ENCODE assay signal across 10 cellular contexts in the genomic region with DNA sequence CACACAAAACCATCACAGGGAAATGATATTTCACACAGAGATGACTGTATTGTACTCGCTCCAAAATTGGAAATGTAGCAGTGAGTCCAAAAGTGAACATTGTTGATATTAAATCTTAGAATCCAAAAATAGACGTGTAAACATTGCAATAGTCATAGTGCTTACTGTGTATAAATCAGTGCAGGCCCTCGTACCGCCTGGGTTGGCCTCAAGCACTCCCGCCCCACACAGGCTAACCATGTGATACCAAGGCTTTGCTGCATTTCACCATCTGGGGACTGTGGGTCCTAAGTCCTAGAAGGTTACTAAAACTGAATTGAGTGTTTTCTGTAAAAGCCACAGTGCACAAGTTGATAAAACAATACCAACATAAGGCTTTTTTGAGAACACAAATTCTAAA.
A peak's percentile ranks its signal among the peaks of the same experiment; 100 is the strongest.
DNase-seq lines count a peak whose midpoint lies in the region; ATAC-seq and TF ChIP-seq lines count a peak whose summit lies in the region.
"Had no signal": no experiment of that assay in that cellular context is flagged by ENCODE, and none has a peak within 500 bp of the region (broad histone marks: within the 10 kb centered on the region; RNA-seq: fewer than 3 reads in every experiment).

No MANE protein-coding gene starts in this region.

- WGBS in mammary epithelial cell (ENCODE audit: low coverage, missing lambda C conversion rate), result 95% methylated on average over 5 of the region's 5 CpGs

- H3K4me3 Mint-ChIP-seq in MCF 10A (ENCODE audit: unreplicated experiment) (peak overlapping the region; percentile 0), natural killer cell (peak overlapping the region; percentile 61)
- H3K4me3 Mint-ChIP-seq in activated naive CD4-positive, alpha-beta T cell treated with anti-CD3 and anti-CD28 coated beads for 36 hours, result no peak overlapping the region

- no peak overlapping the region for H3K27ac ChIP-seq in mammary epithelial cell (ENCODE audit: insufficient read depth, low read depth, low read length)

- H3K4me1 ChIP-seq in mammary epithelial cell (ENCODE audit: insufficient read depth, low read length), result peaks cover 13% of the 10 kb centered on the region

- H2AFZ ChIP-seq in mammary epithelial cell (ENCODE audit: low read depth, low read length), result no peak overlapping the region

- H3K79me2 ChIP-seq in mammary epithelial cell (ENCODE audit: insufficient read depth, low read length), result peaks cover 75% of the 10 kb centered on the region

- H3K4me2 ChIP-seq in mammary epithelial cell (ENCODE audit: insufficient read depth, low read depth, low read length), result no peak overlapping the region

- intact Hi-C loops in MCF 10A (cut with micrococcal nuclease), result no loop called here
- intact Hi-C loops in mammary epithelial cell (cut with micrococcal nuclease), result loop anchor here (5.0 kb wide), 1 partner anchor 106 kb away; the partner anchor contains the start of gene PPP2R5E
- intact Hi-C loops in natural killer cell (cut with micrococcal nuclease), result loop anchor here (5.0 kb wide), 1 partner anchor 41 kb away; no protein-coding TSS in a partner anchor
- intact Hi-C loops in activated naive CD4-positive, alpha-beta T cell treated with anti-CD3 and anti-CD28 coated beads for 36 hours (cut with micrococcal nuclease), result no loop called here

- dilution Hi-C loops in mammary epithelial cell (cut with HindIII; ENCODE audit: low sequenced_read_pairs), result loop anchor here (5.0 kb wide), 1 partner anchor 66 kb away; no protein-coding TSS in a partner anchor

- H3K9me3 Mint-ChIP-seq in MCF 10A (ENCODE audit: unreplicated experiment), result no peaks in the 10 kb centered on the region
- H3K9me3 Mint-ChIP-seq in natural killer cell, result no peaks in the 10 kb centered on the region
- no peaks in the 10 kb centered on the region for H3K9me3 Mint-ChIP-seq in activated naive CD4-positive, alpha-beta T cell treated with anti-CD3 and anti-CD28 coated beads for 36 hours

- in situ Hi-C loops in mammary epithelial cell (cut with MboI; ENCODE audit: low sequenced_read_pairs in 2 of 2), result no loop called here

- TF ChIP-seq CTCF in MCF 10A (IDR thresholded peaks at IDR 0.05; ENCODE audit: unreplicated experiment) (no peak), mammary epithelial cell (conservative IDR thresholded peaks at IDR 0.05 in 1 of 2, IDR thresholded peaks at IDR 0.05 in 1 of 2; ENCODE audit: extremely low read depth in 1 of 2, insufficient read depth in 1 of 2, low read depth in 1 of 2, low read length in 2 of 2) (no peak), natural killer cell (IDR thresholded peaks at IDR 0.05) (no peak)

- CTCF ChIA-PET in MCF 10A (lab: Yijun Ruan, JAX) (no interaction called here), mammary epithelial cell (lab: Charles Lee; ENCODE audit: low non-redundant PET) (no interaction called here)
- CTCF ChIA-PET in activated naive CD4-positive, alpha-beta T cell treated with anti-CD3 and anti-CD28 coated beads for 36 hours (lab: Charles Lee), result no interaction called here

- peak; percentile 34 to 49 (median 45) for ATAC-seq in natural killer cell
- no peak for ATAC-seq in GM21390 (IDR thresholded peaks at IDR 0.05; ENCODE audit: unreplicated experiment)

- H4K20me1 ChIP-seq in mammary epithelial cell (ENCODE audit: insufficient read depth, low read length), result no peaks in the 10 kb centered on the region

- H3K4me3 ChIP-seq in mammary epithelial cell (replicated peaks in 1 of 3; ENCODE audit: insufficient read depth in 1 of 3, low read depth in 2 of 3, low read length in 3 of 3), result no peak overlapping the region

- no peaks in the 10 kb centered on the region for H3K27me3 Mint-ChIP-seq in MCF 10A (ENCODE audit: insufficient read depth, unreplicated experiment)
- no peaks in the 10 kb centered on the region for H3K27me3 Mint-ChIP-seq in natural killer cell (ENCODE audit: low read depth in 2 of 2)
- no peaks in the 10 kb centered on the region for H3K27me3 Mint-ChIP-seq in activated naive CD4-positive, alpha-beta T cell treated with anti-CD3 and anti-CD28 coated beads for 36 hours (ENCODE audit: low read depth)

- H3K4me1 Mint-ChIP-seq in MCF 10A (ENCODE audit: insufficient read depth, unreplicated experiment) (peaks cover 32% of the 10 kb centered on the region), natural killer cell (peaks cover 75 to 77% of the 10 kb centered on the region in 2 donors)
- peaks cover 53% of the 10 kb centered on the region for H3K4me1 Mint-ChIP-seq in activated naive CD4-positive, alpha-beta T cell treated with anti-CD3 and anti-CD28 coated beads for 36 hours (ENCODE audit: low read depth)

- H3K9ac ChIP-seq in mammary epithelial cell (ENCODE audit: insufficient read depth, low read length), result no peak overlapping the region

- H3K27ac Mint-ChIP-seq in MCF 10A (ENCODE audit: low read depth, unreplicated experiment) (peak overlapping the region; percentile 95), natural killer cell (peak overlapping the region; percentile 73 to 79)
- H3K27ac Mint-ChIP-seq in activated naive CD4-positive, alpha-beta T cell treated with anti-CD3 and anti-CD28 coated beads for 36 hours, result no peak overlapping the region

- no peaks in the 10 kb centered on the region for H3K9me3 ChIP-seq in mammary epithelial cell (replicated peaks; ENCODE audit: insufficient read depth, low read length)

- H3K27me3 ChIP-seq in mammary epithelial cell (ENCODE audit: insufficient read depth, low read length), result no peaks in the 10 kb centered on the region

- H3K36me3 ChIP-seq in mammary epithelial cell (ENCODE audit: insufficient read depth, low read length), result no peaks in the 10 kb centered on the region

- H3K36me3 Mint-ChIP-seq in MCF 10A (ENCODE audit: insufficient read depth, unreplicated experiment) (peaks cover 13% of the 10 kb centered on the region), natural killer cell (no peaks in the 10 kb centered on the region)
- no peaks in the 10 kb centered on the region for H3K36me3 Mint-ChIP-seq in activated naive CD4-positive, alpha-beta T cell treated with anti-CD3 and anti-CD28 coated beads for 36 hours (ENCODE audit: low read depth)

- BruUV-seq in MCF 10A (replicated peaks; lab: Mats Ljungman, UMichigan) (no TSS peak), mammary epithelial cell (replicated peaks; lab: Mats Ljungman, UMichigan) (no TSS peak)

- DNase-seq in MCF 10A (ENCODE audit: unreplicated experiment), result peak; percentile 53
- DNase-seq in mammary epithelial cell, result no peak
- peak; percentile 95 for DNase-seq in fibroblast of peridontal ligament (ENCODE audit: extremely low read depth)
- DNase-seq in natural killer cell, result no peak
- no peak for DNase-seq in activated naive CD4-positive, alpha-beta T cell treated with anti-CD3 and anti-CD28 coated beads for 36 hours
- DNase-seq in HK-2 (ENCODE audit: unreplicated experiment), result no peak
- DNase-seq in NK-92 (lab: John Stamatoyannopoulos, UW; ENCODE audit: unreplicated experiment), result no peak
- DNase-seq: GOT3, NCI-H187 had no signal

- POLR2A ChIA-PET in MCF 10A (lab: Yijun Ruan, JAX), result interaction anchor here (0.7 to 1.4 kb wide), 3 partner anchors 32 to 108 kb away, joined by 3 to 4 read pairs (median 3); no protein-coding TSS in a partner anchor

Comparison
In these comparisons a context has a peak if more than half of its experiments do, and no peak if none do; other contexts are left out.
1. DNase-seq: peak in MCF 10A (single experiment) and fibroblast of peridontal ligament (single experiment); none in mammary epithelial cell (single experiment), natural killer cell (single experiment), activated naive CD4-positive, alpha-beta T cell treated with anti-CD3 and anti-CD28 coated beads for 36 hours (single experiment), HK-2 (single experiment) and NK-92 (single experiment).
2. intact Hi-C loops: an anchor here in mammary epithelial cell (5.0 kb wide) and natural killer cell (5.0 kb wide); none called in MCF 10A and activated naive CD4-positive, alpha-beta T cell treated with anti-CD3 and anti-CD28 coated beads for 36 hours.